ENCODE assay signal across 9 cellular contexts in genomic region chr18:24488824-24489493, GRCh38. TPM values are rescaled to one million over a fixed set of nuclear protein-coding genes. Genes with fewer than 3 reads are reported as not detected.
DNase-seq lines count a peak whose midpoint lies in the region; ATAC-seq, FAIRE-seq and TF ChIP-seq lines count a peak whose summit lies in the region.
"Had no signal": no experiment of that assay in that cellular context is flagged by ENCODE, and none has a peak within 500 bp of the region (broad histone marks: within the 10 kb centered on the region; RNA-seq: fewer than 3 reads in every experiment).

No MANE protein-coding gene starts in this region.

- H3K4me3 Mint-ChIP-seq in endothelial cell (ENCODE audit: unreplicated experiment): no peak overlapping the region
- peak overlapping the region in 2 of 8 donors; percentile 19 to 42 for H3K4me3 Mint-ChIP-seq in naive B cell
- H3K4me3 Mint-ChIP-seq: T-cell had no signal

- H3K27ac Mint-ChIP-seq in endothelial cell (ENCODE audit: unreplicated experiment) (no peak overlapping the region), naive B cell (peak overlapping the region in 1 of 6 donors; percentile 67)

- DNase-seq in DMS 273 treated with DMSO at 0.1 percent for 48 hours (lab: John Stamatoyannopoulos, UW) (peak; percentile 2), HT-29 (ENCODE audit: low spot score) (peak; percentile 54), RCC 7860 (ENCODE audit: low spot score) (peak; percentile 22), endothelial cell (ENCODE audit: low spot score) (peak; percentile 32), naive B cell (peak; percentile 38), GM19240 (ENCODE audit: insufficient read length, low spot score) (no peak), 8988T (no peak)
- DNase-seq: T-cell had no signal

- peak; percentile 86 for TF ChIP-seq CTCF in endothelial cell (IDR thresholded peaks at IDR 0.05; ENCODE audit: unreplicated experiment)

- H3K4me1 Mint-ChIP-seq in endothelial cell (ENCODE audit: unreplicated experiment) (no peaks in the 10 kb centered on the region), naive B cell (peaks cover 20 to 32% (median 29%) of the 10 kb centered on the region in 3 donors)

- H3K9me3 Mint-ChIP-seq in endothelial cell (ENCODE audit: unreplicated experiment) (no peaks in the 10 kb centered on the region), naive B cell (peaks cover 0 to 5% (median 0%) of the 10 kb centered on the region in 7 donors)
- H3K9me3 Mint-ChIP-seq: T-cell had no signal

- peak in 1 of 2 donors; percentile 46 for ATAC-seq in naive B cell (ENCODE audit: low read depth in 2 of 2)
- ATAC-seq in HG02678 (IDR thresholded peaks at IDR 0.05; ENCODE audit: unreplicated experiment): no peak

- no peaks in the 10 kb centered on the region for H3K36me3 Mint-ChIP-seq in endothelial cell (ENCODE audit: low read depth, unreplicated experiment)
- H3K36me3 Mint-ChIP-seq in naive B cell: no peaks in the 10 kb centered on the region
- H3K36me3 Mint-ChIP-seq: T-cell had no signal

- FAIRE-seq in RCC 7860 (lab: Jason Lieb, UNC): peak; percentile 70

- H3K27me3 Mint-ChIP-seq in endothelial cell (ENCODE audit: unreplicated experiment) (peaks cover 5% of the 10 kb centered on the region), naive B cell (peaks cover 0 to 8% (median 5%) of the 10 kb centered on the region in 3 donors)

RNA-seq across cellular contexts. Expression of gene HRH4, which starts 28.5 kb away (rescaled TPM):
- total RNA-seq in HT-29 (2014; rRNA removed; shearing (Covaris generic)): not detected in 2 replicates
- total RNA-seq in endothelial cell (ENCODE audit: unreplicated experiment): not detected
- polyA plus RNA-seq in naive B cell (ENCODE audit: low read depth in 6 of 6): not detected

Comparison
In these comparisons a context has a peak if more than half of its experiments do, and no peak if none do; other contexts are left out.
1. DNase-seq: peak in DMS 273 treated with DMSO at 0.1 percent for 48 hours (single experiment), HT-29 (single experiment), RCC 7860 (single experiment), endothelial cell (single experiment) and naive B cell (single experiment); none in GM19240 (single experiment) and 8988T (single experiment).